ENCODE assay signal across 12 cellular contexts in genomic region chr5:139268364-139269202, GRCh38. TPM values are rescaled to one million over a fixed set of nuclear protein-coding genes. Genes with fewer than 3 reads are reported as not detected.
A peak's percentile ranks its signal among the peaks of the same experiment; 100 is the strongest.
DNase-seq lines count a peak whose midpoint lies in the region; ATAC-seq and TF ChIP-seq lines count a peak whose summit lies in the region.
"Had no signal": no experiment of that assay in that cellular context is flagged by ENCODE, and none has a peak within 500 bp of the region (broad histone marks: within the 10 kb centered on the region; RNA-seq: fewer than 3 reads in every experiment).

No MANE protein-coding gene starts in this region.

- no peak overlapping the region for H3K27ac ChIP-seq in HEK293 (ENCODE audit: extremely low read depth, low read depth, low read length)
- peak overlapping the region; percentile 42 for H3K27ac ChIP-seq in muscle layer of colon (ENCODE audit: low read depth, low read length)
- H3K27ac ChIP-seq in aorta (ENCODE audit: low read depth in 1 of 2, low read length in 2 of 2), result no peak overlapping the region
- H3K27ac ChIP-seq: vagina had no signal

- H3K27ac Mint-ChIP-seq in brain, result peak overlapping the region in 3 of 5 experiments; percentile 29 to 79 (median 73)

- H3K9me3 ChIP-seq in HEK293 (ENCODE audit: control insufficient read depth, insufficient read depth, low read depth, low read length) (no peaks in the 10 kb centered on the region), muscle layer of colon (ENCODE audit: low read length) (no peaks in the 10 kb centered on the region), aorta (ENCODE audit: control insufficient read depth, low read length) (no peaks in the 10 kb centered on the region)
- H3K9me3 ChIP-seq: mucosa of descending colon, vagina had no signal

- peaks cover 0 to 2% (median 0%) of the 10 kb centered on the region in 5 experiments for H3K9me3 Mint-ChIP-seq in brain

- H3K4me1 Mint-ChIP-seq in brain, result peaks cover 36% of the 10 kb centered on the region

- H3K36me3 Mint-ChIP-seq in brain, result no peaks in the 10 kb centered on the region
- H3K36me3 Mint-ChIP-seq: activated naive CD8-positive, alpha-beta T cell had no signal

- DNase-seq in COLO668 (lab: John Stamatoyannopoulos, UW; ENCODE audit: unreplicated experiment) (peak; percentile 1), GDM1 (lab: John Stamatoyannopoulos, UW) (no peak), aorta (no peak)
- DNase-seq: NCI-H1694 treated with DMSO at 0.1 percent for 48 hours had no signal

- no peak overlapping the region for H3K9ac ChIP-seq in muscle layer of colon (ENCODE audit: low read length)

- no peaks in the 10 kb centered on the region for H3K27me3 ChIP-seq in muscle layer of colon (ENCODE audit: control insufficient read depth in 1 of 2, insufficient read depth in 2 of 2, low read length in 2 of 2)
- no peaks in the 10 kb centered on the region for H3K27me3 ChIP-seq in aorta (ENCODE audit: control insufficient read depth in 1 of 2, insufficient read depth in 2 of 2, low read length in 1 of 2)
- H3K27me3 ChIP-seq: vagina had no signal

- H3K36me3 ChIP-seq in HEK293 (ENCODE audit: control insufficient read depth in 2 of 2, insufficient read depth in 1 of 2, low read length in 2 of 2), result no peaks in the 10 kb centered on the region
- H3K36me3 ChIP-seq in muscle layer of colon (ENCODE audit: insufficient read depth, low read length), result no peaks in the 10 kb centered on the region
- H3K36me3 ChIP-seq in aorta (ENCODE audit: control insufficient read depth in 1 of 2, insufficient read depth in 2 of 2, low read length in 1 of 2), result no peaks in the 10 kb centered on the region
- H3K36me3 ChIP-seq: vagina had no signal

- intact Hi-C loops in aorta (cut with DNase I), result no loop called here

- H3K4me1 ChIP-seq in HEK293 (ENCODE audit: control insufficient read depth, insufficient read depth, low read length) (peaks cover 12% of the 10 kb centered on the region), muscle layer of colon (ENCODE audit: insufficient read depth, low read length) (peaks cover 24% of the 10 kb centered on the region), aorta (ENCODE audit: control insufficient read depth in 1 of 2, insufficient read depth in 2 of 2, low read length in 2 of 2) (peaks cover 0 to 6% of the 10 kb centered on the region in 2 donors)

- TF ChIP-seq CTCF in HEK293 (tag by site-specific recombination; IDR thresholded peaks at IDR 0.05), result no peak
- TF ChIP-seq CTCF in brain (conservative IDR thresholded peaks at IDR 0.05), result no peak

- H3K4me3 ChIP-seq in HEK293 (ENCODE audit: low read depth, low read length), result no peak overlapping the region
- no peak overlapping the region for H3K4me3 ChIP-seq in muscle layer of colon (ENCODE audit: low read depth in 1 of 2, low read length in 2 of 2)
- no peak overlapping the region for H3K4me3 ChIP-seq in aorta (ENCODE audit: low read length in 2 of 2)
- H3K4me3 ChIP-seq: mucosa of descending colon, vagina had no signal

- H3K4me3 Mint-ChIP-seq in brain, result no peak overlapping the region
- H3K4me3 Mint-ChIP-seq: activated naive CD8-positive, alpha-beta T cell had no signal

- WGBS in aorta, 2 donors, result 82 to 85% methylated on average over 5 of the region's 5 CpGs

- ATAC-seq in aorta (ENCODE audit: low FRiP score), result no peak
- ATAC-seq in GM21360 (IDR thresholded peaks at IDR 0.05; ENCODE audit: unreplicated experiment), result no peak
- no peak for ATAC-seq in HG03039 (IDR thresholded peaks at IDR 0.05; ENCODE audit: unreplicated experiment)
- ATAC-seq: mucosa of descending colon had no signal

- POLR2A ChIA-PET in HEK293 (lab: Yijun Ruan, JAX), result interaction anchor here (0.6 to 1.2 kb wide), 4 partner anchors 26 to 503 kb away, joined by 3 to 5 read pairs (median 4); partner anchors contain the start of gene PAIP2

- H3K27me3 Mint-ChIP-seq in brain, result peaks cover 7% of the 10 kb centered on the region
- H3K27me3 Mint-ChIP-seq: activated naive CD8-positive, alpha-beta T cell had no signal

- CTCF ChIA-PET in HEK293 (lab: Yijun Ruan, JAX), result interaction anchor here (0.6 to 2.0 kb wide), 8 partner anchors 17 to 210 kb away, joined by 3 to 7 read pairs (median 3); partner anchors contain the start of gene PROB1

TF ChIP-seq in HEK293, 187 proteins besides CTCF, POLR2A, EP300 and RAD21:
- TF ChIP-seq BCL6B (tag by site-specific recombination; IDR thresholded peaks at IDR 0.05), result no peak
- no peak for TF ChIP-seq ZBTB1 (tag by site-specific recombination; IDR thresholded peaks at IDR 0.05)
- no peak for TF ChIP-seq ZNF580 (tag by site-specific recombination; IDR thresholded peaks at IDR 0.05)
- TF ChIP-seq KLF16 (tag by site-specific recombination; IDR thresholded peaks at IDR 0.05), result no peak
- TF ChIP-seq PRDM1 (tag by site-specific recombination; IDR thresholded peaks at IDR 0.05), result 0 out of 2 replicates have a peak, but pooled peaks have one; percentile 9
- no peak for TF ChIP-seq ZNF701 (tag by site-specific recombination; IDR thresholded peaks at IDR 0.05)
- TF ChIP-seq ZNF19 (tag by site-specific recombination; IDR thresholded peaks at IDR 0.05; ENCODE audit: low read depth), result no peak
- peak; percentile 81 for TF ChIP-seq SCRT2 (tag by site-specific recombination; IDR thresholded peaks at IDR 0.05)
TF ChIP-seq in HEK293: peak in this region for 2.

RNA-seq across cellular contexts. Expression of gene MATR3, which starts 25.0 kb away (rescaled TPM):
- polyA plus RNA-seq in brain (ENCODE audit: insufficient read depth, low read depth, low replicate concordance) (162 TPM), aorta (100 to 1,000 TPM; 104 to 163 TPM)
- 100 to 1,000 TPM; 183 to 194 TPM for total RNA-seq in aorta
